ENCODE assay signal across 9 cellular contexts in the genomic region with DNA sequence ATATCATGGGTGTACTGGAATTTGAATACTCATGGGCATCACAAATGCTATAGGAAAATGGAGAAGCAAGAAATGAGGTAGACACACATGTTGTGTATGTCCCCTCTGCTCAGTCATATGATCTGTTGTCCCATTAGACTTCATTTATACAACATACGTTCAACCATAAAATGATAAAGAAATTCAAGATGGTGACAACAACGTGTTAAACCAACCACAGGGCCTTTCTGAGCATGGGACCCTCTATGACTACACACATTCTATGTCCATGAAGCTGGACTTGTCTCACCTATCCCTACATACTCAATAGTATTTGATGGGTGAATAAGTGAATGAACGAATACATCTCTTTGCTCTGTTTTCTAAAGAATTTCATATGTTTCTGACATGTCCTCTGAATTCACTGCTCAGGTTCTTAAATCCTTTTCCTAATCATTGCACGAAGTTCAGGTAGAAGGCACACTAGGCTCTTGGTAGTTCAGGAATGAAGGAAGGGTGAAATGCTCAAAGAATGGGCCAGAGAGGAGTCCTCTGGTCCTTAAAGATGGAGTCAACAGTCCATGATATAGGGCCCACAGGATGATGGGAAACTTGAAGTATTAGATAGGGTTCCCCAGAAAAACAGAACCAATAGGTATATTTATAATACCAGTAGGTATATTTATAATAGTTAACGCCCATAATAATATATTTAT.
"Had no signal": no experiment of that assay in that cellular context is flagged by ENCODE, and none has a peak within 500 bp of the region (broad histone marks: within the 10 kb centered on the region; RNA-seq: fewer than 3 reads in every experiment).

No MANE protein-coding gene starts in this region.

- H3K27ac ChIP-seq: GM23248 had no signal

- ATAC-seq: GM23338, HCT116 had no signal

- H3K4me3 ChIP-seq: GM23248, GM23338, HAP-1 had no signal

- H3K9me3 ChIP-seq: HAP-1 had no signal

- H3K36me3 ChIP-seq: HAP-1 had no signal

- DNase-seq: GM23248, GOT3, H7, H9, HCEC 1CT, HFFc6 had no signal

- H3K4me1 ChIP-seq: HAP-1 had no signal
